In the genomic region with DNA sequence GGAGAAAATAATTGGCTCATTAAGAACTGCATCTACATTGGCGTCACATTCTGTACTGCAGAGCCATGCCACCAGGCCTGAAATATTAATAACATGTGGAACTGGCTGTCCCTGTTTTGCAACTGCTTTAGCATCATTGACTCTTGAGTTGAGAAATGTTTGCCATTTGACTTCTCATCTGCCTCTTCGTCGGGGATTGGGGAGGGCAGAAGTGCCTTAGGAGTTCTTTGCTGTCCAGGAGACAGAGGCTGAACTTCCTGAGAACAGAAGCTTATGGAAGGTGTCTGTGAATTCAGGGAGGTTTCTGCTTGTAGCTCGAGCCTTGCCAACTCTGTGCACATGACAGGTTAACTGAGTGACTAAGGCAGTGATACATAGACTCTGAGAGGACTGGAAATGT, we compare ENCODE assay signal across 27 cellular contexts.
"Had no signal": no experiment of that assay in that cellular context is flagged by ENCODE, and none has a peak within 500 bp of the region (broad histone marks: within the 10 kb centered on the region; RNA-seq: fewer than 3 reads in every experiment).

No MANE protein-coding gene starts in this region.

- H3K27ac ChIP-seq: VCaP had no signal

- H3K9me3 Mint-ChIP-seq: activated CD4-positive, alpha-beta memory T cell treated with anti-CD3 and anti-CD28 coated beads for 36 hours; activated CD4-positive, alpha-beta T cell treated with anti-CD3 and anti-CD28 coated beads, Interleukin-2, amount 10 ng/mL, durations not matched to agents 7 days and 5 days; activated naive CD4-positive, alpha-beta T cell treated with anti-CD3 and anti-CD28 coated beads for 36 hours had no signal

- H3K36me3 Mint-ChIP-seq: activated CD4-positive, alpha-beta memory T cell treated with anti-CD3 and anti-CD28 coated beads for 36 hours; activated naive CD8-positive, alpha-beta T cell; brain; IgD-negative memory B cell had no signal

- H3K27me3 Mint-ChIP-seq: IgD-negative memory B cell, T-helper 17 cell had no signal

- H3K4me3 Mint-ChIP-seq: activated CD4-positive, alpha-beta memory T cell treated with anti-CD3 and anti-CD28 coated beads for 36 hours; activated CD4-positive, alpha-beta T cell treated with anti-CD3 and anti-CD28 coated beads, Interleukin-2, amount 10 ng/mL, durations not matched to agents 7 days and 5 days; activated naive CD4-positive, alpha-beta T cell treated with anti-CD3 and anti-CD28 coated beads for 36 hours; activated naive CD8-positive, alpha-beta T cell; activated T-helper 17 cell treated with anti-CD3 and anti-CD28 coated beads, Interleukin-2, amount 50 U/mL, for 72 hours; brain; IgD-negative memory B cell; T-helper 17 cell had no signal

- DNase-seq: activated CD4-positive, alpha-beta memory T cell treated with anti-CD3 and anti-CD28 coated beads for 36 hours; activated CD4-positive, alpha-beta T cell treated with anti-CD3 and anti-CD28 coated beads, Interleukin-2, amount 10 ng/mL, durations not matched to agents 7 days and 5 days; activated CD4-positive, CD25-positive, alpha-beta regulatory T cell; activated CD8-positive, alpha-beta memory T cell treated with anti-CD3 and anti-CD28 coated beads for 24 hours; activated gamma-delta T cell; activated naive CD4-positive, alpha-beta T cell treated with anti-CD3 and anti-CD28 coated beads for 36 hours; activated T-cell treated with anti-CD3 and anti-CD28 coated beads, Interleukin-2, amount 50 U/mL, for 48 hours; amygdala; caudate nucleus; KG1; NCI-H1048; NCI-H146; NCI-H1930; NCI-H2107; NCI-H2171 treated with DMSO at 0.1 percent for 48 hours; NCI-H345; NCI-H510A; NCI-H526 treated with DMSO at 0.1 percent for 48 hours; NCI-H82; SHP77; T-helper 17 cell; T-helper 9 cell had no signal

- H3K27ac Mint-ChIP-seq: activated CD4-positive, alpha-beta memory T cell treated with anti-CD3 and anti-CD28 coated beads for 36 hours; activated CD4-positive, alpha-beta T cell treated with anti-CD3 and anti-CD28 coated beads, Interleukin-2, amount 10 ng/mL, durations not matched to agents 7 days and 5 days; activated naive CD4-positive, alpha-beta T cell treated with anti-CD3 and anti-CD28 coated beads for 36 hours; activated naive CD8-positive, alpha-beta T cell; activated T-helper 17 cell treated with anti-CD3 and anti-CD28 coated beads, Interleukin-2, amount 50 U/mL, for 72 hours; brain; IgD-negative memory B cell; T-helper 17 cell had no signal

- H3K4me1 Mint-ChIP-seq: activated CD4-positive, alpha-beta T cell treated with anti-CD3 and anti-CD28 coated beads, Interleukin-2, amount 10 ng/mL, durations not matched to agents 7 days and 5 days; activated T-helper 17 cell treated with anti-CD3 and anti-CD28 coated beads, Interleukin-2, amount 50 U/mL, for 72 hours; IgD-negative memory B cell; T-helper 17 cell had no signal
